Comparison of ENCODE assay signal across 20 cellular contexts in the genomic region with DNA sequence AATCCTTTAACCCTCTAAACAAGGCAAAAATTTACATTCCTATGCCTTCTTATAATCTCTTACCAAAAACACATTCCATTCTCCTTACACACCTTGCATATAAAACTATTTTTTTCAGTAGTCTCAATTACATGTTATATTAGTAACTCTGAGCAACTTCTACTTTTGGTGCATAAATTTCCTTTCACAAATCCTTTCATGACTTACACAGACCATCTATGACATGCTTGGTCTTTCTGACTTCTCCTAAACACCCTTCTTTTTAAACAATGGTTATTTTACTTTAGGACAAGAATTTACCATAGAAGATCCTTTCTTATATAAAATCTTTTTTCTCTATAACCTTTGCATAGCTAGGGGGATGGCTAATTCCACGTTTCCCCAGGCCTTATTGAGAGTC.
DNase-seq lines count a peak whose midpoint lies in the region; ATAC-seq, FAIRE-seq and TF ChIP-seq lines count a peak whose summit lies in the region.
"Had no signal": no experiment of that assay in that cellular context is flagged by ENCODE, and none has a peak within 500 bp of the region (broad histone marks: within the 10 kb centered on the region; RNA-seq: fewer than 3 reads in every experiment).

No MANE protein-coding gene starts in this region.

- no peak overlapping the region for H4K5ac ChIP-seq in H1 (ENCODE audit: insufficient read length, low read depth, low read length)

- H4K8ac ChIP-seq in H1 (ENCODE audit: extremely low read depth, insufficient read depth, low read length): no peak overlapping the region

- TF ChIP-seq EP300 in H1 (IDR thresholded peaks at IDR 0.05; ENCODE audit: borderline replicate concordance in 1 of 2, low read depth in 2 of 2, low read length in 2 of 2): no peak

- H3K4me3 ChIP-seq in H1 (ENCODE audit: extremely low read depth in 1 of 4, insufficient read depth in 2 of 4, low read depth in 3 of 4, low read length in 4 of 4): no peak overlapping the region
- H3K4me3 ChIP-seq: coronary artery, SK-N-MC, tibial nerve had no signal

- no peak for TF ChIP-seq RAD21 in H1 (IDR thresholded peaks at IDR 0.05 in 1 of 2, conservative IDR thresholded peaks at IDR 0.05 in 1 of 2; ENCODE audit: low read depth in 2 of 2, low read length in 2 of 2)

- H3K23ac ChIP-seq in H1 (ENCODE audit: insufficient read length): no peak overlapping the region

- no peaks in the 10 kb centered on the region for H3K4me1 ChIP-seq in H1 (replicated peaks in 1 of 4; ENCODE audit: control insufficient read depth in 3 of 4, insufficient read depth in 4 of 4, low read length in 3 of 4)
- H3K4me1 ChIP-seq: tibial nerve had no signal

- no peak overlapping the region for H2BK12ac ChIP-seq in H1 (ENCODE audit: low read depth, low read length)

- H3K79me1 ChIP-seq in H1 (ENCODE audit: low read depth, low read length): no peaks in the 10 kb centered on the region

- no peak overlapping the region for H2AK5ac ChIP-seq in H1 (ENCODE audit: low read depth, low read length)

- H2BK5ac ChIP-seq in H1 (ENCODE audit: low read depth, low read length): no peak overlapping the region

- H3K27ac ChIP-seq in H1 (ENCODE audit: low read depth, low read length): no peak overlapping the region
- H3K27ac ChIP-seq: coronary artery, SK-N-MC, tibial nerve had no signal

- H3K9ac ChIP-seq in H1 (replicated peaks in 1 of 4; ENCODE audit: extremely low read depth in 1 of 4, low read depth in 3 of 4, low read length in 3 of 4): no peak overlapping the region

- H3K4ac ChIP-seq in H1 (replicated peaks; ENCODE audit: insufficient read length, low read depth, low read length): no peak overlapping the region

- no peak overlapping the region for H3K56ac ChIP-seq in H1 (replicated peaks; ENCODE audit: insufficient read length, low read depth, low read length)

- no peak overlapping the region for H3K14ac ChIP-seq in H1 (ENCODE audit: insufficient read length)

- peaks cover 11 to 33% of the 10 kb centered on the region in 2 experiments for H3K9me3 ChIP-seq in H1 (ENCODE audit: insufficient read depth in 2 of 2, low read depth in 1 of 2, low read length in 1 of 2)

- H2BK120ac ChIP-seq in H1 (replicated peaks; ENCODE audit: low read depth, low read length): no peak overlapping the region

- H3K23me2 ChIP-seq in H1 (ENCODE audit: low read depth, low read length): no peaks in the 10 kb centered on the region

- CTCF ChIA-PET in H1 (lab: Charles Lee; ENCODE audit: partially characterized antibody): no interaction called here

- H3K36me3 ChIP-seq in H1 (ENCODE audit: control insufficient read depth in 2 of 4, insufficient read depth in 4 of 4, low read length in 3 of 4): no peaks in the 10 kb centered on the region; a peak in 1 of 8 replicates
- H3K36me3 ChIP-seq: tibial nerve had no signal

- ATAC-seq in HG03135 (IDR thresholded peaks at IDR 0.05; ENCODE audit: unreplicated experiment): no peak
- ATAC-seq in HG03342 (IDR thresholded peaks at IDR 0.05; ENCODE audit: unreplicated experiment): no peak
- ATAC-seq: activated CD8-positive, alpha-beta T cell treated with anti-CD3 and anti-CD28 coated beads, Interleukin-2, amount 10 ng/mL, durations not matched to agents 7 days and 5 days; activated naive CD4-positive, alpha-beta T cell treated with anti-CD3 and anti-CD28 coated beads, Interleukin-2, amount 50 U/mL, for 72 hours; natural killer cell had no signal

- DNase-seq in A172 (ENCODE audit: low spot score): peak; percentile 14
- peak; percentile 2 for DNase-seq in EL
- peak; percentile 9 for DNase-seq in NCI-H226
- DNase-seq in H1 (ENCODE audit: low read depth in 1 of 2, low spot score in 2 of 2): no peak
- DNase-seq in activated T-cell treated with anti-CD3 and anti-CD28 coated beads, Interleukin-2, amount 50 U/mL, for 1 hour: no peak
- no peak for DNase-seq in activated CD8-positive, alpha-beta memory T cell treated with anti-CD3 and anti-CD28 coated beads, Interleukin-2, amount 50 U/mL, for 4 hours
- DNase-seq: activated CD4-positive, CD25-positive, alpha-beta regulatory T cell; activated CD8-positive, alpha-beta T cell treated with anti-CD3 and anti-CD28 coated beads, Interleukin-2, amount 10 ng/mL, durations not matched to agents 7 days and 5 days; activated T-cell treated with anti-CD3 and anti-CD28 coated beads, Interleukin-2, amount 50 U/mL, for 48 hours; CD8-positive, alpha-beta memory T cell; hippocampal formation; natural killer cell; NCI-H2081 treated with DMSO at 0.1 percent for 48 hours had no signal

- no peak overlapping the region for H2BK20ac ChIP-seq in H1 (ENCODE audit: low read length)

- no peaks in the 10 kb centered on the region for H4K20me1 ChIP-seq in H1 (replicated peaks in 1 of 2; ENCODE audit: control insufficient read depth in 1 of 2, insufficient read depth in 2 of 2, low read length in 2 of 2)

- FAIRE-seq in H1 (lab: Jason Lieb, UNC): no peak
- FAIRE-seq: RCC 7860 had no signal

- POLR2A ChIA-PET in H1 (lab: Charles Lee; ENCODE audit: partially characterized antibody): no interaction called here

- no peak for TF ChIP-seq CTCF in H1 (IDR thresholded peaks at IDR 0.05; ENCODE audit: control extremely low read depth in 1 of 3, insufficient read depth in 1 of 3, low read depth in 1 of 3, low read length in 3 of 3)

- H3K79me2 ChIP-seq in H1 (ENCODE audit: control insufficient read depth in 1 of 2, insufficient read depth in 2 of 2, low read length in 2 of 2): no peaks in the 10 kb centered on the region

- H2BK15ac ChIP-seq in H1 (ENCODE audit: low read length): no peak overlapping the region

- H3K18ac ChIP-seq in H1 (ENCODE audit: extremely low read depth, low read length): no peak overlapping the region

- no peak overlapping the region for H4K91ac ChIP-seq in H1 (replicated peaks; ENCODE audit: insufficient read length, low read length)

- H3K27me3 ChIP-seq in H1 (replicated peaks in 1 of 4; ENCODE audit: control insufficient read depth in 3 of 4, extremely low read depth in 1 of 4, insufficient read depth in 3 of 4, low read length in 3 of 4): no peaks in the 10 kb centered on the region
- H3K27me3 ChIP-seq: tibial nerve had no signal

- no peak overlapping the region for H3K4me2 ChIP-seq in H1 (ENCODE audit: insufficient read depth in 1 of 2, low read depth in 2 of 2, low read length in 2 of 2)

- no peak for TF ChIP-seq POLR2A in H1 (IDR thresholded peaks at IDR 0.05; ENCODE audit: control extremely low read depth in 1 of 2, low read depth in 2 of 2, low read length in 2 of 2)

- no peak overlapping the region for H2AFZ ChIP-seq in H1 (ENCODE audit: low read length)

- WGBS in H1 (ENCODE audit: extremely low coverage in 1 of 2, insufficient coverage in 1 of 2, insufficient read length in 1 of 2, insufficient replicate concordance in 2 of 2, low coverage in 1 of 2, low lambda C conversion rate in 2 of 2, missing lambda C conversion rate in 1 of 2), 2 experiments: 74% methylated on average over 1 of the region's 1 CpG; no CpG with 5 or more reads in 1 of the 2 experiments

TF ChIP-seq in H1, 55 proteins besides CTCF, POLR2A, EP300 and RAD21:
- TF ChIP-seq KDM5A (IDR thresholded peaks at IDR 0.05; ENCODE audit: low read length): no peak
- 0 out of 2 replicates have a peak, but pooled peaks have one; percentile 42 for TF ChIP-seq CBX5 (IDR thresholded peaks at IDR 0.05; ENCODE audit: low read depth, low read length)

Comparison
In these comparisons a context has a peak if more than half of its experiments do, and no peak if none do; other contexts are left out.
1. DNase-seq: peak in A172 (single experiment), EL (single experiment) and NCI-H226 (single experiment); none in H1 (0 of 2), activated T-cell treated with anti-CD3 and anti-CD28 coated beads, Interleukin-2, amount 50 U/mL, for 1 hour (single experiment) and activated CD8-positive, alpha-beta memory T cell treated with anti-CD3 and anti-CD28 coated beads, Interleukin-2, amount 50 U/mL, for 4 hours (single experiment).